In genomic region chr14:83163016-83163415, GRCh38 we compare ENCODE assay signal across 16 cellular contexts.
A peak's percentile ranks its signal among the peaks of the same experiment; 100 is the strongest.
DNase-seq lines count a peak whose midpoint lies in the region; ATAC-seq and TF ChIP-seq lines count a peak whose summit lies in the region.
"Had no signal": no experiment of that assay in that cellular context is flagged by ENCODE, and none has a peak within 500 bp of the region (broad histone marks: within the 10 kb centered on the region; RNA-seq: fewer than 3 reads in every experiment).

No MANE protein-coding gene starts in this region.

- ATAC-seq in GM23338 (no peak), HG03442 (IDR thresholded peaks at IDR 0.05; ENCODE audit: unreplicated experiment) (no peak), upper lobe of left lung (ENCODE audit: low FRiP score in 2 of 2) (no peak)
- ATAC-seq: CD8-positive, alpha-beta T cell had no signal

- H3F3A ChIP-seq in GM23338 (replicated peaks; ENCODE audit: low read depth): no peaks in the 10 kb centered on the region
- H3F3A ChIP-seq in SK-N-SH (replicated peaks; ENCODE audit: insufficient read depth): peaks cover 10% of the 10 kb centered on the region

- no peak overlapping the region for H3K9ac ChIP-seq in SK-N-SH
- H3K9ac ChIP-seq: BLaER1 had no signal

- H3K27me3 Mint-ChIP-seq in GM23338 (ENCODE audit: insufficient read depth, low read depth, poor library complexity): no peaks in the 10 kb centered on the region

- no peak overlapping the region for H3K27ac Mint-ChIP-seq in GM23338
- H3K27ac Mint-ChIP-seq: CD8-positive, alpha-beta T cell had no signal

- no peak for TF ChIP-seq RAD21 in SK-N-SH (IDR thresholded peaks at IDR 0.05; ENCODE audit: low read length)

- CTCF ChIA-PET in SK-N-SH (lab: Yijun Ruan, JAX): no interaction called here

- H3K9me3 ChIP-seq in SK-N-SH (no peaks in the 10 kb centered on the region), upper lobe of left lung (no peaks in the 10 kb centered on the region)
- H3K9me3 ChIP-seq: BLaER1 had no signal

- H3K4me1 Mint-ChIP-seq in GM23338: peaks cover 7% of the 10 kb centered on the region; the same call in 2 of the 3 replicates

- H3K4me1 ChIP-seq in GM23338 (ENCODE audit: insufficient read depth) (no peaks in the 10 kb centered on the region), SK-N-SH (ENCODE audit: control insufficient read depth in 1 of 2, insufficient read depth in 2 of 2, low read depth in 1 of 2, low read length in 1 of 2) (peaks cover 0 to 4% of the 10 kb centered on the region in 2 experiments; a peak in 1 of 4 replicates), upper lobe of left lung (no peaks in the 10 kb centered on the region)
- H3K4me1 ChIP-seq: BLaER1 had no signal

- H3K9me2 ChIP-seq in GM23338 (ENCODE audit: insufficient read depth) (no peaks in the 10 kb centered on the region; the same call in 1 of the 2 replicates), SK-N-SH (no peaks in the 10 kb centered on the region)

- TF ChIP-seq EP300 in SK-N-SH (IDR thresholded peaks at IDR 0.05; ENCODE audit: borderline replicate concordance in 1 of 2, low read depth in 1 of 2, low read length in 1 of 2) (no peak), upper lobe of left lung (IDR thresholded peaks at IDR 0.05) (no peak)

- no peaks in the 10 kb centered on the region for H4K20me1 ChIP-seq in GM23338 (replicated peaks; ENCODE audit: insufficient read depth)
- H4K20me1 ChIP-seq in SK-N-SH (ENCODE audit: insufficient read depth): no peaks in the 10 kb centered on the region
- H4K20me1 ChIP-seq: BLaER1 had no signal

- H3K4me3 ChIP-seq in GM23338 (no peak overlapping the region), SK-N-SH (ENCODE audit: low read depth in 2 of 2, low read length in 1 of 2) (no peak overlapping the region), choroid plexus epithelial cell (ENCODE audit: low read depth, low read length) (no peak overlapping the region), upper lobe of left lung (no peak overlapping the region)
- H3K4me3 ChIP-seq: BLaER1, PC-9 had no signal

- H3K36me3 ChIP-seq in GM23338 (ENCODE audit: insufficient read depth): no peaks in the 10 kb centered on the region
- no peaks in the 10 kb centered on the region for H3K36me3 ChIP-seq in SK-N-SH (replicated peaks in 1 of 2; ENCODE audit: control insufficient read depth in 1 of 2, insufficient read depth in 2 of 2, low read length in 1 of 2)
- H3K36me3 ChIP-seq in upper lobe of left lung: no peaks in the 10 kb centered on the region
- H3K36me3 ChIP-seq: BLaER1 had no signal

- no peak for TF ChIP-seq CTCF in GM23338 (conservative IDR thresholded peaks at IDR 0.05; ENCODE audit: low read depth in 2 of 2)
- no peak for TF ChIP-seq CTCF in SK-N-SH (IDR thresholded peaks at IDR 0.05)
- no peak for TF ChIP-seq CTCF in choroid plexus epithelial cell (conservative IDR thresholded peaks at IDR 0.05; ENCODE audit: low read depth, low read length)
- TF ChIP-seq CTCF in upper lobe of left lung (IDR thresholded peaks at IDR 0.05): no peak

- TF ChIP-seq POLR2A in upper lobe of left lung (IDR thresholded peaks at IDR 0.05): no peak

- H3K4me2 ChIP-seq in GM23338 (no peak overlapping the region), SK-N-SH (peak overlapping the region; percentile 26)
- H3K4me2 ChIP-seq: BLaER1, PC-9 had no signal

- no peak overlapping the region for H3K4me3 Mint-ChIP-seq in GM23338
- H3K4me3 Mint-ChIP-seq: CD8-positive, alpha-beta T cell had no signal

- 24% methylated on average over 4 of the region's 4 CpGs for WGBS in SK-N-SH (ENCODE audit: low lambda C conversion rate)
- 65 to 74% methylated on average over 4 of the region's 4 CpGs for WGBS in upper lobe of left lung, 2 donors

- H3K27me3 ChIP-seq in GM23338 (ENCODE audit: insufficient read depth): no peaks in the 10 kb centered on the region
- no peaks in the 10 kb centered on the region for H3K27me3 ChIP-seq in SK-N-SH (ENCODE audit: insufficient read depth)
- H3K27me3 ChIP-seq in upper lobe of left lung: no peaks in the 10 kb centered on the region
- H3K27me3 ChIP-seq: BLaER1 had no signal

- no peaks in the 10 kb centered on the region for H3K36me3 Mint-ChIP-seq in GM23338 (ENCODE audit: low read depth)
- H3K36me3 Mint-ChIP-seq: CD8-positive, alpha-beta T cell had no signal

- H3K79me2 ChIP-seq in GM23338 (replicated peaks; ENCODE audit: insufficient read depth): no peaks in the 10 kb centered on the region
- H3K79me2 ChIP-seq in SK-N-SH (ENCODE audit: insufficient read depth): no peaks in the 10 kb centered on the region

- POLR2A ChIA-PET in SK-N-SH (lab: Yijun Ruan, JAX): no interaction called here

- H3K9me3 Mint-ChIP-seq in GM23338: no peaks in the 10 kb centered on the region

- DNase-seq in GM23338 (ENCODE audit: low spot score) (no peak), SK-N-SH (no peak), choroid plexus epithelial cell (ENCODE audit: low read depth) (peak; percentile 7), putamen (ENCODE audit: low spot score) (peak; percentile 25), upper lobe of left lung (no peak)
- no peak for DNase-seq in central memory CD4-positive, alpha-beta T cell
- DNase-seq: CD8-positive, alpha-beta T cell; GDM1; Karpas-422; NCI-H1105; NCI-H1694; NCI-H510A treated with DMSO at 0.1 percent for 48 hours; NCI-H82; PC-9 had no signal

- peak overlapping the region; percentile 58; the same call in 1 of the 2 replicates for H2AFZ ChIP-seq in GM23338
- no peak overlapping the region for H2AFZ ChIP-seq in SK-N-SH (ENCODE audit: low read depth)
- H2AFZ ChIP-seq: PC-9 had no signal

- H3K27ac ChIP-seq in GM23338 (ENCODE audit: low read depth) (no peak overlapping the region), SK-N-SH (ENCODE audit: low read depth in 2 of 2, low read length in 1 of 2) (peak overlapping the region in 1 of 2 experiments; percentile 81; a peak in 2 of 4 replicates), upper lobe of left lung (no peak overlapping the region)
- H3K27ac ChIP-seq: BLaER1, PC-9 had no signal

TF ChIP-seq in GM23338, 12 proteins besides CTCF, POLR2A, EP300 and RAD21:
- TF ChIP-seq EZH2 (IDR thresholded peaks at IDR 0.05; ENCODE audit: low read depth, unreplicated experiment): no peak

TF ChIP-seq in SK-N-SH, 30 proteins besides CTCF, POLR2A, EP300 and RAD21 (continues in another document):
- TF ChIP-seq FOXM1 (IDR thresholded peaks at IDR 0.05; ENCODE audit: low read depth) (no peak), TEAD4 (IDR thresholded peaks at IDR 0.05; ENCODE audit: borderline replicate concordance, insufficient read depth) (no peak), SMC3 (IDR thresholded peaks at IDR 0.05; ENCODE audit: low read depth, low read length) (no peak), RCOR1 (IDR thresholded peaks at IDR 0.05; ENCODE audit: low read length) (no peak), IRF3 (IDR thresholded peaks at IDR 0.05; ENCODE audit: low read depth, low read length) (no peak), ZBTB33 (IDR thresholded peaks at IDR 0.05; ENCODE audit: borderline replicate concordance, low read depth) (no peak), USF1 (IDR thresholded peaks at IDR 0.05; ENCODE audit: borderline replicate concordance, low read depth) (no peak), PBX3 (IDR thresholded peaks at IDR 0.05) (no peak), FOSL2 (IDR thresholded peaks at IDR 0.05; ENCODE audit: borderline replicate concordance, low read depth) (no peak), MAX (IDR thresholded peaks at IDR 0.05; ENCODE audit: low read depth) (no peak), JUND (IDR thresholded peaks at IDR 0.05) (no peak), POLR2AphosphoS5 (IDR thresholded peaks at IDR 0.05; ENCODE audit: low read depth, low read length) (no peak), TCF12 (IDR thresholded peaks at IDR 0.05) (no peak)

Comparison
In these comparisons a context has a peak if more than half of its experiments do, and no peak if none do; other contexts are left out.
1. DNase-seq: peak in choroid plexus epithelial cell (single experiment) and putamen (single experiment); none in GM23338 (single experiment), SK-N-SH (single experiment), upper lobe of left lung (0 of 2) and central memory CD4-positive, alpha-beta T cell (single experiment).